Comparison of ENCODE assay signal across 23 cellular contexts in the genomic region with DNA sequence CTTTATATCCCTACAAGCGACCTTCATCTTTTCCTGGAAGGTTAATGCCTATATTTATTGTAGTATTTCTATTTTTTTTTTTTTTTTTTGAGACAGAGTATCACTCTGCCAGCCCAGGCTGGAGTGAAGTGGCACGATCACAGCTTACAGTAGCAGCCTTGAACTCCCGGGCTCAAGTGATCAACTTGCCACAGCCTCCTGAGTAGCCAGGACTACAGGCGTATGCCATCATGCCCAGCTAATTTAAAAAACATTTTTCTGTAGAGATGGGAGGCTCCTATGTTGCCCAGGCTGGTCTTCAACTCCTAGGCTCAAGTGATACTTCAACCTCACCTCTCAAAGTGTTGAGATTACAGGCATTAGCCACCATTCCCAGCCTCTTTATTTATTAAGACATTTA.
"Had no signal": no experiment of that assay in that cellular context is flagged by ENCODE, and none has a peak within 500 bp of the region (broad histone marks: within the 10 kb centered on the region; RNA-seq: fewer than 3 reads in every experiment).

No MANE protein-coding gene starts in this region.

- H3K4me3 Mint-ChIP-seq: activated CD8-positive, alpha-beta memory T cell treated with anti-CD3 and anti-CD28 coated beads, Interleukin-2, amount 10 ng/mL, durations not matched to agents 7 days and 5 days; activated naive CD8-positive, alpha-beta T cell treated with anti-CD3 and anti-CD28 coated beads, Interleukin-2, amount 50 U/mL, for 24 hours; activated T-cell treated with anti-CD3 and anti-CD28 coated beads, Interleukin-2, amount 50 U/mL, for 4 hours had no signal

- DNase-seq: activated CD4-positive, alpha-beta T cell treated with anti-CD3 and anti-CD28 coated beads for 4 hours; activated CD4-positive, alpha-beta T cell treated with anti-CD3 and anti-CD28 coated beads, Interleukin-2, amount 50 U/mL, for 48 hours; activated CD8-positive, alpha-beta memory T cell treated with anti-CD3 and anti-CD28 coated beads, Interleukin-2, amount 10 ng/mL, durations not matched to agents 7 days and 5 days; activated effector memory CD4-positive, alpha-beta T cell treated with anti-CD3 and anti-CD28 coated beads, Interleukin-2, amount 50 U/mL, for 16 hours; activated naive CD4-positive, alpha-beta T cell treated with Interleukin-2 at 50 U/mL for 16 hours; activated naive CD8-positive, alpha-beta T cell treated with anti-CD3 and anti-CD28 coated beads, Interleukin-2, amount 50 U/mL, for 24 hours; activated T-cell treated with anti-CD3 and anti-CD28 coated beads, Interleukin-2, amount 50 U/mL, for 4 hours; amygdala; brain microvascular endothelial cell; cerebellar nuclear complex; KG1; NCI-H1092; NCI-H1417; NCI-H2029; NCI-H2107; NCI-H510A treated with DMSO at 0.1 percent for 48 hours; NCI-H69; PC-3; SHP77 treated with DMSO at 0.1 percent for 48 hours; T-helper 1 cell had no signal

- H3K27me3 Mint-ChIP-seq: activated CD8-positive, alpha-beta memory T cell treated with anti-CD3 and anti-CD28 coated beads, Interleukin-2, amount 10 ng/mL, durations not matched to agents 7 days and 5 days; activated naive CD8-positive, alpha-beta T cell treated with anti-CD3 and anti-CD28 coated beads, Interleukin-2, amount 50 U/mL, for 24 hours; IgD-negative memory B cell had no signal

- H3K27me3 ChIP-seq: brain microvascular endothelial cell had no signal

- ATAC-seq: activated CD4-positive, CD25-positive, alpha-beta regulatory T cell treated with anti-CD3 and anti-CD28 coated beads, Interleukin-2, amount 50 U/mL, for 24 hours; activated CD8-positive, alpha-beta memory T cell treated with anti-CD3 and anti-CD28 coated beads, Interleukin-2, amount 10 ng/mL, durations not matched to agents 7 days and 5 days; activated naive CD4-positive, alpha-beta T cell treated with anti-CD3 and anti-CD28 coated beads, Interleukin-2, amount 50 U/mL, for 72 hours; activated naive CD8-positive, alpha-beta T cell treated with anti-CD3 and anti-CD28 coated beads, Interleukin-2, amount 50 U/mL, for 24 hours; activated T-cell treated with anti-CD3 and anti-CD28 coated beads, Interleukin-2, amount 50 U/mL, for 4 hours; PC-3 had no signal

- H3K27ac Mint-ChIP-seq: activated CD8-positive, alpha-beta memory T cell treated with anti-CD3 and anti-CD28 coated beads, Interleukin-2, amount 10 ng/mL, durations not matched to agents 7 days and 5 days; activated naive CD8-positive, alpha-beta T cell treated with anti-CD3 and anti-CD28 coated beads, Interleukin-2, amount 50 U/mL, for 24 hours; IgD-negative memory B cell had no signal

- H3K27ac ChIP-seq: brain microvascular endothelial cell had no signal

- H3K36me3 ChIP-seq: brain microvascular endothelial cell had no signal
